In the genomic region with DNA sequence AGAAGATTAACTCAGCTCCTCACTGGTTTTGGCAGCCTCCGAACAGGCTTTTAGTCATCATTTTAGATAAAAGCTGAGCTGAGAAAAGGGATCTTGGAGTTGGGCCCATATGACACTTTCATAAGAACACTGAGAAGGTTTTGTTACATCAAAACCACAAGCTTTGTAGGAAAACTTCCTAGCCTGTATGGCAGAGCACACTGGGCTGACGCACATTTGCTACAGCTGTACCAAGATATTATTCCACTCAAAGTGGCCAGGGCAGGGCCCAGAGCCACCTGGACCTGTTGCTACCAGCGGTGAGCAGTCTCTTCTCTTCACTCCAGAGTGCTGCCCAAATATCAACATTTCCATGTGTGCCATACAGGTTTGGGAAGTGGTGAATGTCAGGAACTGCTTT, we compare ENCODE assay signal across 11 cellular contexts.
DNase-seq lines count a peak whose midpoint lies in the region; ATAC-seq and TF ChIP-seq lines count a peak whose summit lies in the region.
"Had no signal": no experiment of that assay in that cellular context is flagged by ENCODE, and none has a peak within 500 bp of the region (broad histone marks: within the 10 kb centered on the region; RNA-seq: fewer than 3 reads in every experiment).

No MANE protein-coding gene starts in this region.

- TF ChIP-seq EP300 in sigmoid colon (IDR thresholded peaks at IDR 0.05) = no peak

- H3K27ac ChIP-seq in angular gyrus (ENCODE audit: low read depth, low read length) = peak overlapping the region; percentile 64
- H3K27ac ChIP-seq in sigmoid colon = no peak overlapping the region
- H3K27ac ChIP-seq: neutrophil had no signal

- DNase-seq in HCEC 1CT = peak; percentile 98
- peak; percentile 60 for DNase-seq in left ventricle myocardium superior
- peak; percentile 94 for DNase-seq in stromal cell of bone marrow (ENCODE audit: low read depth)
- no peak for DNase-seq in sigmoid colon
- DNase-seq in activated CD4-positive, alpha-beta T cell treated with anti-CD3 and anti-CD28 coated beads for 4 hours = no peak
- no peak for DNase-seq in Ammon's horn (ENCODE audit: low spot score)
- no peak for DNase-seq in NCI-H1417 treated with DMSO at 0.1 percent for 48 hours (lab: John Stamatoyannopoulos, UW)
- DNase-seq: cortex of kidney, NCI-H2171 had no signal

- H3K4me1 ChIP-seq in sigmoid colon = peaks cover 0 to 15% (median 13%) of the 10 kb centered on the region in 4 donors

- WGBS in sigmoid colon, 2 donors = 88 to 91% methylated on average over 3 of the region's 3 CpGs

- peak; percentile 89 for ATAC-seq in left ventricle myocardium superior

- intact Hi-C loops in left ventricle myocardium superior (cut with micrococcal nuclease) (no loop called here), sigmoid colon (cut with DNase I) (no loop called here)

- H3K9me3 ChIP-seq in sigmoid colon = no peaks in the 10 kb centered on the region
- H3K9me3 ChIP-seq: neutrophil had no signal

- no peak for TF ChIP-seq POLR2A in sigmoid colon (IDR thresholded peaks at IDR 0.05)

- H3K4me3 ChIP-seq in sigmoid colon = no peak overlapping the region

- H3K27me3 ChIP-seq in sigmoid colon = no peaks in the 10 kb centered on the region
- H3K27me3 ChIP-seq: neutrophil had no signal

- no peak for TF ChIP-seq CTCF in sigmoid colon (IDR thresholded peaks at IDR 0.05)

- H3K36me3 ChIP-seq in sigmoid colon = no peaks in the 10 kb centered on the region
- H3K36me3 ChIP-seq: neutrophil had no signal

Comparison
In these comparisons a context has a peak if more than half of its experiments do, and no peak if none do; other contexts are left out.
1. DNase-seq: peak in HCEC 1CT (single experiment), left ventricle myocardium superior (single experiment) and stromal cell of bone marrow (single experiment); none in sigmoid colon (single experiment), activated CD4-positive, alpha-beta T cell treated with anti-CD3 and anti-CD28 coated beads for 4 hours (0 of 2), Ammon's horn (single experiment) and NCI-H1417 treated with DMSO at 0.1 percent for 48 hours (single experiment).